19 cellular contexts compared by ENCODE assay signal in the genomic region with DNA sequence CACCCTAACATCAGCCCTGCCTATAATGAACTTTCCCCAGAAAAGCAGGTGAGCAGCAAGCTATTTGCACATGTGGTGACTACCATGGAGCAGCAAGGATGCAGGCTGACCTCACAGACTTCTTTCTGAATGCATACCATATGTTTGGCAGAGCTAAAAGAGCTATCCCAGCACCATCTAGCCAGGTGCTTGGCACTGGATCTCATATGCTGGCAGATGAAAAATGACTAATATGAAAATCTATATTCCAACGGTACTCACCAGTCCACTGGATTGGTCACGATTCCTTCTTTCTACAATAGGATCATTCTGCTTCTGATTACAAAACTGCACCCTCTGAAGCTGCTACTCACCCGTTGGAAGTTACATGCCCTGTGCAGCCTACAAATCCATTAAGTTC.
DNase-seq lines count a peak whose midpoint lies in the region; ATAC-seq, FAIRE-seq and TF ChIP-seq lines count a peak whose summit lies in the region.
"Had no signal": no experiment of that assay in that cellular context is flagged by ENCODE, and none has a peak within 500 bp of the region (broad histone marks: within the 10 kb centered on the region; RNA-seq: fewer than 3 reads in every experiment).

No MANE protein-coding gene starts in this region.

- ATAC-seq in GM21786 (IDR thresholded peaks at IDR 0.05; ENCODE audit: unreplicated experiment) = no peak
- ATAC-seq: CD8-positive, alpha-beta T cell; GM12878 had no signal

- DNase-seq in DMS 273 (lab: John Stamatoyannopoulos, UW; ENCODE audit: unreplicated experiment) (peak; percentile 22), DMS 273 treated with DMSO at 0.1 percent for 48 hours (lab: John Stamatoyannopoulos, UW) (no peak), NCI-H1092 treated with DMSO at 0.1 percent for 48 hours (lab: John Stamatoyannopoulos, UW) (peak; percentile 34), bronchial epithelial cell (ENCODE audit: low read depth) (peak; percentile 55), osteoblast (ENCODE audit: insufficient read length, low spot score, missing footprints) (peak; percentile 41), dermis blood vessel endothelial cell (no peak), RCC 7860 (ENCODE audit: low spot score) (no peak)
- DNase-seq: CD8-positive, alpha-beta T cell; DND-41; GOT3; KG1; NCI-H1048; NCI-H187; RPMI8226; T-helper 2 cell had no signal

- H3K27me3 ChIP-seq in bronchial epithelial cell (ENCODE audit: control insufficient read depth, insufficient read depth, low read length) (peaks cover 10% of the 10 kb centered on the region), osteoblast (ENCODE audit: insufficient read depth, low read length) (no peaks in the 10 kb centered on the region)
- H3K27me3 ChIP-seq: BLaER1 had no signal

- H3K4me3 ChIP-seq in bronchial epithelial cell (ENCODE audit: low read depth, low read length) (no peak overlapping the region), osteoblast (ENCODE audit: insufficient read depth, low read length) (no peak overlapping the region)
- H3K4me3 ChIP-seq: BLaER1, GM12878 had no signal

- no peak overlapping the region for H2AFZ ChIP-seq in osteoblast (ENCODE audit: low read length)

- no peaks in the 10 kb centered on the region for H3K36me3 ChIP-seq in bronchial epithelial cell (ENCODE audit: control insufficient read depth, insufficient read depth, low read length)
- H3K36me3 ChIP-seq in osteoblast (ENCODE audit: insufficient read depth, low read length) = no peaks in the 10 kb centered on the region
- H3K36me3 ChIP-seq: BLaER1 had no signal

- no peaks in the 10 kb centered on the region for H4K20me1 ChIP-seq in osteoblast (ENCODE audit: insufficient read depth, low read length)
- H4K20me1 ChIP-seq: BLaER1 had no signal

- no peak overlapping the region for H3K27ac ChIP-seq in osteoblast (ENCODE audit: low read depth, low read length)
- H3K27ac ChIP-seq: 22Rv1, BLaER1 had no signal

- H3K4me2 ChIP-seq in osteoblast (ENCODE audit: insufficient read depth, low read length) = no peak overlapping the region
- H3K4me2 ChIP-seq: BLaER1 had no signal

- FAIRE-seq in bronchial epithelial cell (lab: Jason Lieb, UNC) = no peak
- FAIRE-seq in RCC 7860 (lab: Jason Lieb, UNC) = no peak
- FAIRE-seq: GM12878 had no signal

- peaks cover 25% of the 10 kb centered on the region for H3K4me1 ChIP-seq in osteoblast (ENCODE audit: insufficient read depth, low read length)
- H3K4me1 ChIP-seq: BLaER1 had no signal

- no peak for TF ChIP-seq CTCF in bronchial epithelial cell (IDR thresholded peaks at IDR 0.05; ENCODE audit: insufficient read depth, low read length, severe bottlenecking)
- TF ChIP-seq CTCF in osteoblast (IDR thresholded peaks at IDR 0.05; ENCODE audit: extremely low read depth, low read depth, low read length) = no peak

- H3K79me2 ChIP-seq in osteoblast (ENCODE audit: insufficient read depth, low read length) = no peaks in the 10 kb centered on the region

- no peaks in the 10 kb centered on the region for H3K9me3 ChIP-seq in osteoblast (ENCODE audit: low read depth, low read length)
- H3K9me3 ChIP-seq: BLaER1 had no signal

Comparison
In these comparisons a context has a peak if more than half of its experiments do, and no peak if none do; other contexts are left out.
1. DNase-seq: peak in DMS 273 (single experiment), NCI-H1092 treated with DMSO at 0.1 percent for 48 hours (single experiment), bronchial epithelial cell (single experiment) and osteoblast (single experiment); none in DMS 273 treated with DMSO at 0.1 percent for 48 hours (single experiment), dermis blood vessel endothelial cell (single experiment) and RCC 7860 (single experiment).